In genomic region chr14:81533536-81534343, GRCh38 we compare ENCODE assay signal across 8 cellular contexts. TPM values are rescaled to one million over a fixed set of nuclear protein-coding genes. Genes with fewer than 3 reads are reported as not detected.
A peak's percentile ranks its signal among the peaks of the same experiment; 100 is the strongest.
DNase-seq lines count a peak whose midpoint lies in the region; ATAC-seq and TF ChIP-seq lines count a peak whose summit lies in the region.

SEL1L (minus strand) TSS chr14:81533853; CDS start chr14:81533744, 109 bp downstream.

- peak within 1 kb of the TSS; percentile 42; the same call in 1 of the 2 replicates for H3K9ac ChIP-seq in KMS-11
- H3K9ac ChIP-seq in muscle layer of colon (ENCODE audit: low read length) = peak within 1 kb of the TSS; percentile 96

- TF ChIP-seq POLR2A in Peyer's patch (IDR thresholded peaks at IDR 0.05) = peak; percentile 78 to 89

- peak; percentile 92 for ATAC-seq in GM21737 (IDR thresholded peaks at IDR 0.05; ENCODE audit: unreplicated experiment)
- ATAC-seq in esophagus mucosa = peak; percentile 99

- H3K4me2 ChIP-seq in KMS-11 = peak within 1 kb of the TSS; percentile 83

- H3K27ac ChIP-seq in KMS-11 = no peak within 1 kb of the TSS
- H3K27ac ChIP-seq in Peyer's patch = peak within 1 kb of the TSS; percentile 65 to 81 (median 78)
- peak within 1 kb of the TSS; percentile 66 for H3K27ac ChIP-seq in muscle layer of colon (ENCODE audit: low read depth, low read length)

- peaks cover 48% of the 10 kb centered on the region; the same call in 1 of the 2 replicates for H3K79me2 ChIP-seq in KMS-11 (ENCODE audit: insufficient read depth, low read depth)

- H3K4me3 ChIP-seq in KMS-11 (IDR thresholded peaks at IDR 0.05; ENCODE audit: insufficient read depth, low read depth, low read length) = no peak within 1 kb of the TSS
- peak within 1 kb of the TSS; percentile 86 to 99 (median 94) for H3K4me3 ChIP-seq in Peyer's patch
- peak within 1 kb of the TSS; percentile 91 to 98 for H3K4me3 ChIP-seq in muscle layer of colon (ENCODE audit: low read depth in 1 of 2, low read length in 2 of 2)

- H3K9me3 ChIP-seq in Peyer's patch = no peaks in the 10 kb centered on the region
- no peaks in the 10 kb centered on the region for H3K9me3 ChIP-seq in muscle layer of colon (ENCODE audit: low read length)

- H3K4me1 ChIP-seq in KMS-11 (ENCODE audit: low read depth, poor library complexity, severe bottlenecking) (peaks cover 46% of the 10 kb centered on the region), Peyer's patch (peaks cover 0 to 39% (median 2%) of the 10 kb centered on the region in 4 donors), muscle layer of colon (ENCODE audit: insufficient read depth, low read length) (peaks cover 24% of the 10 kb centered on the region)

- H2AFZ ChIP-seq in KMS-11 (ENCODE audit: low read depth) = peak within 1 kb of the TSS; percentile 75

- DNase-seq in DMS53 treated with DMSO at 0.1 percent for 48 hours (lab: John Stamatoyannopoulos, UW; ENCODE audit: unreplicated experiment) = peak; percentile 96
- peak; percentile 99 to 100 (median 100) for DNase-seq in Peyer's patch
- DNase-seq in activated T-cell treated with anti-CD3 and anti-CD28 coated beads, Interleukin-2, amount 50 U/mL, for 48 hours = peak; percentile 100
- peak; percentile 100 for DNase-seq in stimulated activated CD8-positive, alpha-beta memory T cell treated with anti-CD3 and anti-CD28 coated beads, Interleukin-7, amount 100 ng/mL, for 24 hours (ENCODE audit: low read depth)

- TF ChIP-seq CTCF in KMS-11 (conservative IDR thresholded peaks at IDR 0.05; ENCODE audit: low read depth, low read length) (no peak), Peyer's patch (IDR thresholded peaks at IDR 0.05) (no peak)

- H3K27me3 ChIP-seq in KMS-11 (ENCODE audit: insufficient read depth, low read depth) (no peaks in the 10 kb centered on the region), Peyer's patch (no peaks in the 10 kb centered on the region), muscle layer of colon (ENCODE audit: control insufficient read depth in 1 of 2, insufficient read depth in 2 of 2, low read length in 2 of 2) (no peaks in the 10 kb centered on the region)

- H4K20me1 ChIP-seq in KMS-11 (ENCODE audit: insufficient read depth) = no peaks in the 10 kb centered on the region

- H3K36me3 ChIP-seq in KMS-11 (ENCODE audit: insufficient read depth) (no peaks in the 10 kb centered on the region), Peyer's patch (no peaks in the 10 kb centered on the region), muscle layer of colon (ENCODE audit: insufficient read depth, low read length) (no peaks in the 10 kb centered on the region)

RNA-seq across cellular contexts. Expression of gene SEL1L, which starts in this region (rescaled TPM):
- 10 to 100 TPM; 16.5 to 57.1 (median 44.7) TPM for total RNA-seq in Peyer's patch
- total RNA-seq in esophagus mucosa = 33.0 TPM
